ENCODE assay signal across 22 cellular contexts in genomic region chr10:6562221-6562620, GRCh38. TPM values are rescaled to one million over a fixed set of nuclear protein-coding genes. Genes with fewer than 3 reads are reported as not detected.
A peak's percentile ranks its signal among the peaks of the same experiment; 100 is the strongest.
DNase-seq lines count a peak whose midpoint lies in the region; ATAC-seq and TF ChIP-seq lines count a peak whose summit lies in the region.
"Had no signal": no experiment of that assay in that cellular context is flagged by ENCODE, and none has a peak within 500 bp of the region (broad histone marks: within the 10 kb centered on the region; RNA-seq: fewer than 3 reads in every experiment).

No MANE protein-coding gene starts in this region.

- peak overlapping the region; percentile 42 for H3K27ac ChIP-seq in effector memory CD4-positive, alpha-beta T cell (ENCODE audit: insufficient read depth, low read length, poor library complexity, severe bottlenecking)
- no peak overlapping the region for H3K27ac ChIP-seq in tibial artery
- H3K27ac ChIP-seq: GM23248, KMS-11, prostate gland had no signal

- no peak for DNase-seq in activated T-cell treated with anti-CD3 and anti-CD28 coated beads, Interleukin-2, amount 50 U/mL, for 72 hours
- DNase-seq in activated T-cell treated with anti-CD3 and anti-CD28 coated beads, Interleukin-2, amount 50 U/mL, for 48 hours, result no peak
- DNase-seq in UCSD-AML1 (lab: John Stamatoyannopoulos, UW; ENCODE audit: unreplicated experiment) (peak; percentile 26), iPS-NIHi7 (ENCODE audit: extremely low spot score) (no peak), tibial artery (no peak), cerebellum (ENCODE audit: low spot score) (no peak)
- DNase-seq in effector memory CD4-positive, alpha-beta T cell, result no peak
- DNase-seq in stimulated activated naive CD8-positive, alpha-beta T cell treated with anti-CD3 and anti-CD28 coated beads, Interleukin-15, amount 100 ng/mL, for 72 hours, result no peak
- DNase-seq: activated CD4-positive, alpha-beta T cell treated with anti-CD3 and anti-CD28 coated beads for 1 hour; activated T-cell treated with anti-CD3 and anti-CD28 coated beads, Interleukin-2, amount 50 U/mL, for 1 hour; anterior cingulate cortex; GM23248; kidney; NCI-H1105 treated with DMSO at 0.1 percent for 48 hours; NCI-H524; nephron progenitor cell; SHP77 treated with DMSO at 0.1 percent for 48 hours; stimulated activated CD4-positive, alpha-beta T cell treated with anti-CD3 and anti-CD28 coated beads, Interleukin-12 subunit alpha, Interleukin-12 subunit beta, amount 100 ng/mL, for 4 hours; upper lobe of left lung had no signal

- no peak for TF ChIP-seq CTCF in tibial artery (IDR thresholded peaks at IDR 0.05)

- peaks cover 4 to 17% of the 10 kb centered on the region in 2 donors for H3K36me3 Mint-ChIP-seq in activated T-cell treated with anti-CD3 and anti-CD28 coated beads, Interleukin-2, amount 50 U/mL, for 72 hours (ENCODE audit: insufficient read depth in 2 of 2)
- H3K36me3 Mint-ChIP-seq: memory B cell had no signal

- peak overlapping the region; percentile 74 to 78 for H3K4me3 Mint-ChIP-seq in activated T-cell treated with anti-CD3 and anti-CD28 coated beads, Interleukin-2, amount 50 U/mL, for 72 hours
- H3K4me3 Mint-ChIP-seq in stimulated activated naive CD8-positive, alpha-beta T cell treated with anti-CD3 and anti-CD28 coated beads, Interleukin-15, amount 100 ng/mL, for 72 hours, result peak overlapping the region; percentile 60 to 67
- H3K4me3 Mint-ChIP-seq: memory B cell, nephron progenitor cell had no signal

- no peak overlapping the region for H3K4me3 ChIP-seq in effector memory CD4-positive, alpha-beta T cell (ENCODE audit: insufficient read depth, low read depth, low read length, poor library complexity, severe bottlenecking)
- no peak overlapping the region for H3K4me3 ChIP-seq in tibial artery
- H3K4me3 ChIP-seq: GM23248, prostate gland, upper lobe of left lung had no signal

- no peak for ATAC-seq in activated T-cell treated with anti-CD3 and anti-CD28 coated beads, Interleukin-2, amount 50 U/mL, for 72 hours (replicated peaks in 1 of 2)
- no peak for ATAC-seq in stimulated activated naive CD8-positive, alpha-beta T cell treated with anti-CD3 and anti-CD28 coated beads, Interleukin-15, amount 100 ng/mL, for 72 hours

- intact Hi-C loops in tibial artery (cut with DNase I; ENCODE audit: low total_unique reads), result no loop called here

- no peaks in the 10 kb centered on the region for H3K27me3 ChIP-seq in effector memory CD4-positive, alpha-beta T cell (replicated peaks; ENCODE audit: control insufficient read depth, insufficient read depth, low read length, poor library complexity, severe bottlenecking)
- H3K27me3 ChIP-seq in tibial artery, result no peaks in the 10 kb centered on the region
- H3K27me3 ChIP-seq: upper lobe of left lung had no signal

- H3K27me3 Mint-ChIP-seq in activated T-cell treated with anti-CD3 and anti-CD28 coated beads, Interleukin-2, amount 50 U/mL, for 72 hours (ENCODE audit: low read depth), result no peaks in the 10 kb centered on the region
- H3K27me3 Mint-ChIP-seq in stimulated activated naive CD8-positive, alpha-beta T cell treated with anti-CD3 and anti-CD28 coated beads, Interleukin-15, amount 100 ng/mL, for 72 hours, result no peaks in the 10 kb centered on the region

- peak overlapping the region; percentile 93 for H3K27ac Mint-ChIP-seq in activated T-cell treated with anti-CD3 and anti-CD28 coated beads, Interleukin-2, amount 50 U/mL, for 72 hours
- H3K27ac Mint-ChIP-seq in stimulated activated naive CD8-positive, alpha-beta T cell treated with anti-CD3 and anti-CD28 coated beads, Interleukin-15, amount 100 ng/mL, for 72 hours, result no peak overlapping the region
- H3K27ac Mint-ChIP-seq: memory B cell, nephron progenitor cell had no signal

- H3K36me3 ChIP-seq in effector memory CD4-positive, alpha-beta T cell (ENCODE audit: control insufficient read depth, insufficient read depth, low read length), result no peaks in the 10 kb centered on the region
- no peaks in the 10 kb centered on the region for H3K36me3 ChIP-seq in tibial artery
- H3K36me3 ChIP-seq: prostate gland, upper lobe of left lung had no signal

- H3K4me1 ChIP-seq in effector memory CD4-positive, alpha-beta T cell (ENCODE audit: control insufficient read depth, insufficient read depth, low read length, poor library complexity, severe bottlenecking), result peaks cover 65% of the 10 kb centered on the region
- H3K4me1 ChIP-seq in tibial artery, result no peaks in the 10 kb centered on the region
- H3K4me1 ChIP-seq: prostate gland had no signal

- peaks cover 0 to 2% of the 10 kb centered on the region in 2 donors for H3K9me3 Mint-ChIP-seq in activated T-cell treated with anti-CD3 and anti-CD28 coated beads, Interleukin-2, amount 50 U/mL, for 72 hours
- H3K9me3 Mint-ChIP-seq in stimulated activated naive CD8-positive, alpha-beta T cell treated with anti-CD3 and anti-CD28 coated beads, Interleukin-15, amount 100 ng/mL, for 72 hours, result no peaks in the 10 kb centered on the region
- H3K9me3 Mint-ChIP-seq: memory B cell, nephron progenitor cell had no signal

- H3K4me1 Mint-ChIP-seq in activated T-cell treated with anti-CD3 and anti-CD28 coated beads, Interleukin-2, amount 50 U/mL, for 72 hours (ENCODE audit: low read depth), result peaks cover 93% of the 10 kb centered on the region
- peaks cover 85% of the 10 kb centered on the region for H3K4me1 Mint-ChIP-seq in stimulated activated naive CD8-positive, alpha-beta T cell treated with anti-CD3 and anti-CD28 coated beads, Interleukin-15, amount 100 ng/mL, for 72 hours
- H3K4me1 Mint-ChIP-seq: memory B cell had no signal

- H3K9me3 ChIP-seq in effector memory CD4-positive, alpha-beta T cell (ENCODE audit: control insufficient read depth, low read length), result no peaks in the 10 kb centered on the region
- no peaks in the 10 kb centered on the region for H3K9me3 ChIP-seq in tibial artery
- H3K9me3 ChIP-seq: prostate gland, upper lobe of left lung had no signal

RNA-seq across cellular contexts. Expression of gene PRKCQ, which starts 17.9 kb away (rescaled TPM):
- 10 to 100 TPM; 42.9 to 49.2 TPM for total RNA-seq in activated T-cell treated with anti-CD3 and anti-CD28 coated beads, Interleukin-2, amount 50 U/mL, for 72 hours
- 0.91 TPM for total RNA-seq in cerebellum
- total RNA-seq: GM23248 had no signal

Comparison
In these comparisons a context has a peak if more than half of its experiments do, and no peak if none do; other contexts are left out.
1. RNA of gene PRKCQ, which starts 17.9 kb away (total RNA-seq): 42.9 to 49.2 TPM in activated T-cell treated with anti-CD3 and anti-CD28 coated beads, Interleukin-2, amount 50 U/mL, for 72 hours; 0.91 TPM in cerebellum (single experiment); every median in the first group is over 10 times any median in the second.